In genomic region chr3:23094412-23094811, GRCh38 we compare ENCODE assay signal across 8 cellular contexts.
"Had no signal": no experiment of that assay in that cellular context is flagged by ENCODE, and none has a peak within 500 bp of the region (broad histone marks: within the 10 kb centered on the region; RNA-seq: fewer than 3 reads in every experiment).

No MANE protein-coding gene starts in this region.

- DNase-seq: GDM1, GF-D8 had no signal

- ATAC-seq: GM12878 had no signal

- H3K4me3 ChIP-seq: GM12878 had no signal

- FAIRE-seq: G401.6, GM12878, GM12891, GM12892, GM18507, GM19239 had no signal
